In genomic region chr11:78085972-78086371, GRCh38 we compare ENCODE assay signal across 20 cellular contexts. TPM values are rescaled to one million over a fixed set of nuclear protein-coding genes. Genes with fewer than 3 reads are reported as not detected.
"Had no signal": no experiment of that assay in that cellular context is flagged by ENCODE, and none has a peak within 500 bp of the region (broad histone marks: within the 10 kb centered on the region; RNA-seq: fewer than 3 reads in every experiment).

No MANE protein-coding gene starts in this region.

- H3K27ac Mint-ChIP-seq: activated B cell treated with CpG ODN at 0.5 μM for 24 hours; activated CD4-positive, alpha-beta memory T cell treated with anti-CD3 and anti-CD28 coated beads for 36 hours; activated naive CD8-positive, alpha-beta T cell treated with anti-CD3 and anti-CD28 coated beads for 36 hours; activated T-helper 17 cell treated with anti-CD3 and anti-CD28 coated beads, Interleukin-2, amount 50 U/mL, for 72 hours; nephron had no signal

- H3K27me3 Mint-ChIP-seq: activated B cell treated with CpG ODN at 0.5 μM for 24 hours; activated CD4-positive, alpha-beta memory T cell treated with anti-CD3 and anti-CD28 coated beads for 36 hours; activated naive CD8-positive, alpha-beta T cell treated with anti-CD3 and anti-CD28 coated beads for 36 hours; activated T-helper 17 cell treated with anti-CD3 and anti-CD28 coated beads, Interleukin-2, amount 50 U/mL, for 72 hours had no signal

- H3K4me3 Mint-ChIP-seq: activated B cell treated with CpG ODN at 0.5 μM for 24 hours; activated CD4-positive, alpha-beta memory T cell treated with anti-CD3 and anti-CD28 coated beads for 36 hours; activated naive CD8-positive, alpha-beta T cell treated with anti-CD3 and anti-CD28 coated beads for 36 hours; activated T-helper 17 cell treated with anti-CD3 and anti-CD28 coated beads, Interleukin-2, amount 50 U/mL, for 72 hours; nephron had no signal

- DNase-seq: activated B cell treated with CpG ODN at 0.5 μM for 24 hours; activated CD4-positive, alpha-beta memory T cell treated with anti-CD3 and anti-CD28 coated beads for 36 hours; activated CD4-positive, alpha-beta T cell treated with anti-CD3 and anti-CD28 coated beads for 4 hours; activated naive CD4-positive, alpha-beta T cell; activated naive CD8-positive, alpha-beta T cell treated with anti-CD3 and anti-CD28 coated beads for 36 hours; amniotic stem cell; effector CD4-positive, alpha-beta T cell; gastrocnemius medialis; heart left ventricle; left ventricle myocardium inferior; mammary epithelial cell; midbrain; stimulated activated CD8-positive, alpha-beta memory T cell treated with anti-CD3 and anti-CD28 coated beads, Interleukin-4, amount 100 ng/mL, for 48 hours; stimulated activated naive CD4-positive, alpha-beta T cell treated with Interleukin-2 at 50 U/mL for 16 hours; thyroid gland had no signal

- H3K9me3 Mint-ChIP-seq: activated B cell treated with CpG ODN at 0.5 μM for 24 hours; activated CD4-positive, alpha-beta memory T cell treated with anti-CD3 and anti-CD28 coated beads for 36 hours; activated naive CD8-positive, alpha-beta T cell treated with anti-CD3 and anti-CD28 coated beads for 36 hours; activated T-helper 17 cell treated with anti-CD3 and anti-CD28 coated beads, Interleukin-2, amount 50 U/mL, for 72 hours; nephron had no signal

- H3K4me1 Mint-ChIP-seq: nephron had no signal

- ATAC-seq: activated T-helper 17 cell treated with anti-CD3 and anti-CD28 coated beads, Interleukin-2, amount 50 U/mL, for 72 hours; esophagus mucosa; gastrocnemius medialis; heart left ventricle had no signal

- H3K36me3 Mint-ChIP-seq: activated CD4-positive, alpha-beta memory T cell treated with anti-CD3 and anti-CD28 coated beads for 36 hours; activated naive CD8-positive, alpha-beta T cell treated with anti-CD3 and anti-CD28 coated beads for 36 hours had no signal

RNA-seq across cellular contexts. Expression of gene THRSP, which starts 22.3 kb away (rescaled TPM):
- total RNA-seq: activated B cell treated with CpG ODN at 0.5 μM for 24 hours; activated CD4-positive, alpha-beta memory T cell treated with anti-CD3 and anti-CD28 coated beads for 36 hours; activated naive CD8-positive, alpha-beta T cell treated with anti-CD3 and anti-CD28 coated beads for 36 hours; activated T-helper 17 cell treated with anti-CD3 and anti-CD28 coated beads, Interleukin-2, amount 50 U/mL, for 72 hours; esophagus mucosa; kidney epithelial cell; mammary epithelial cell; renal cortical epithelial cell had no signal
